In the genomic region with DNA sequence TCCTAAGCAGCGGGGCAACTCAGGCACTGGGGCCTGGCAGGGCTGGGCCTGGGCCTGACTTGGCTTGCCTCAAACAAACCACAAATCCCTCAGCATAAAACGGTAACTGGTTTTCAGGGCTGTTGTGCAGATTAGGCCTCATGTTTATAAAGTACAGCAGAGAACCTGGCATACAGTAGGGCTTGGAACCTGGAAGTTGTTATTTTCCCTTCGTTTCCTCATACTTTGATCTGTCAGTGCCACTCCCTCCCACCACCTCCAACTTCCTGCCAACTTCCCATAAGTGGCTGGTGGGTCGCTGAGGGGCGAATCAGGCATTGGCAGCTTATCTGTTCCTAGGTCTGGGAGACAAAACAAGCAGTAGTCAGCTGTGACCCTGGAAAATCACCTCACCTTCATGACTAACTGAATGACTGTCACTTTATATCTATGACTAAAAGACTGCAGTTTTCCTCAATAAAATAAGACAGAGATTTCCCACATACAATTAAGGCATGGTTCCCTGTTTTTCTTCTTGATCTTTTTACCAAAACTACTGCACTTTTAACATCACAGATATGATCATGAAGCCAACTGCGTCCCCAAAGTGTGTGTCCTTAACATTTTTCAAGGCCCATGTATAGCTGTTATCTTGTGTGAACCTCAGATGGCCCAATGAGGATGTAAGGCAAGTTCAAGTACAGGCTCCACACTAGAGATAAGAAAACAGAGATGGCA, we compare ENCODE assay signal across 7 cellular contexts.
DNase-seq lines count a peak whose midpoint lies in the region; ATAC-seq, FAIRE-seq and TF ChIP-seq lines count a peak whose summit lies in the region.
"Not testable (repeated sequence)": the region's sequence is repeated elsewhere in the genome, so short reads cannot be mapped to it uniquely, and the experiment has no call there.

No MANE protein-coding gene starts in this region.

- dilution Hi-C loops in endothelial cell of umbilical vein (cut with MboI; ENCODE audit: extremely low pct_ligation_motif_present, low sequenced_read_pairs) = not testable (repeated sequence)

- not testable (repeated sequence) for TF ChIP-seq CTCF in Panc1 (IDR thresholded peaks at IDR 0.05); endothelial cell of umbilical vein (IDR thresholded peaks at IDR 0.05; ENCODE audit: extremely low read depth in 1 of 2, insufficient read depth in 1 of 2, low read depth in 1 of 2, low read length in 2 of 2); left lung (IDR thresholded peaks at IDR 0.05); retinal pigment epithelial cell (conservative IDR thresholded peaks at IDR 0.05; ENCODE audit: low read depth, low read length)

- H3K4me1 ChIP-seq in GM23248 (ENCODE audit: insufficient read depth); Panc1 (ENCODE audit: control insufficient read depth, insufficient read depth, low read length); endothelial cell of umbilical vein (ENCODE audit: control insufficient read depth, extremely low read depth, insufficient read depth, low read length); left lung: not testable (repeated sequence)

- H3K9me3 Mint-ChIP-seq in activated CD4-positive, alpha-beta T cell treated with anti-CD3 and anti-CD28 coated beads, Interleukin-2, amount 10 ng/mL, durations not matched to agents 24 days and 14 days; activated naive CD8-positive, alpha-beta T cell treated with anti-CD3 and anti-CD28 coated beads, Interleukin-2, amount 50 U/mL, for 24 hours: not testable (repeated sequence)

- intact Hi-C loops in Panc1 (cut with micrococcal nuclease; ENCODE audit: unreplicated experiment); activated CD4-positive, alpha-beta T cell treated with anti-CD3 and anti-CD28 coated beads, Interleukin-2, amount 10 ng/mL, durations not matched to agents 24 days and 14 days (cut with micrococcal nuclease); endothelial cell of umbilical vein (cut with micrococcal nuclease); left lung (cut with DNase I): not testable (repeated sequence)

- peak; percentile 91 for FAIRE-seq in endothelial cell of umbilical vein (lab: Jason Lieb, UNC)

- H2AFZ ChIP-seq in GM23248 = peak overlapping the region; percentile 49; the same call in 1 of the 2 replicates
- peak overlapping the region; percentile 63 for H2AFZ ChIP-seq in endothelial cell of umbilical vein (ENCODE audit: low read depth, low read length)

- H3K27me3 Mint-ChIP-seq in activated CD4-positive, alpha-beta T cell treated with anti-CD3 and anti-CD28 coated beads, Interleukin-2, amount 10 ng/mL, durations not matched to agents 24 days and 14 days; activated naive CD8-positive, alpha-beta T cell treated with anti-CD3 and anti-CD28 coated beads, Interleukin-2, amount 50 U/mL, for 24 hours: not testable (repeated sequence)

- 30 to 40% methylated on average over 5 to 6 of the region's 6 CpGs for WGBS in GM23248 (ENCODE audit: low coverage in 1 of 2, low lambda C conversion rate in 2 of 2, missing lambda C conversion rate in 2 of 2), 2 experiments

- H3K4me1 Mint-ChIP-seq in activated CD4-positive, alpha-beta T cell treated with anti-CD3 and anti-CD28 coated beads, Interleukin-2, amount 10 ng/mL, durations not matched to agents 24 days and 14 days = not testable (repeated sequence)
- peaks cover 13% of the 10 kb centered on the region for H3K4me1 Mint-ChIP-seq in activated naive CD8-positive, alpha-beta T cell treated with anti-CD3 and anti-CD28 coated beads, Interleukin-2, amount 50 U/mL, for 24 hours

- H3K4me3 ChIP-seq in GM23248; Panc1 (ENCODE audit: low read depth in 2 of 2, low read length in 2 of 2); endothelial cell of umbilical vein (replicated peaks in 1 of 3; ENCODE audit: insufficient read depth in 1 of 3, low read depth in 1 of 3, low read length in 3 of 3); left lung; retinal pigment epithelial cell (ENCODE audit: low read length): not testable (repeated sequence)

- H3K9me1 ChIP-seq in endothelial cell of umbilical vein (replicated peaks; ENCODE audit: control insufficient read depth, extremely low read depth, insufficient read depth, low read length) = not testable (repeated sequence)

- not testable (repeated sequence) for TF ChIP-seq POLR2A in endothelial cell of umbilical vein (IDR thresholded peaks at IDR 0.05; ENCODE audit: low read depth, low read length)

- not testable (repeated sequence) for H4K20me1 ChIP-seq in GM23248 (ENCODE audit: insufficient read depth); endothelial cell of umbilical vein (replicated peaks; ENCODE audit: control insufficient read depth, extremely low read depth, insufficient read depth, low read length)

- in situ Hi-C loops in GM23248 (cut with MboI); Panc1 (cut with HindIII; ENCODE audit: low pct_unique_long_range_greater_than_20kb, low sequenced_read_pairs): not testable (repeated sequence)

- POLR2A ChIA-PET in Panc1 (lab: Charles Lee); endothelial cell of umbilical vein (lab: Charles Lee): not testable (repeated sequence)

- peak; percentile 26; the same call in 1 of the 2 replicates for ATAC-seq in Panc1
- ATAC-seq in activated naive CD8-positive, alpha-beta T cell treated with anti-CD3 and anti-CD28 coated beads, Interleukin-2, amount 50 U/mL, for 24 hours = peak; percentile 51
- ATAC-seq in left lung = peak; percentile 55

- BruUV-seq in Panc1 (replicated peaks; lab: Mats Ljungman, UMichigan); endothelial cell of umbilical vein (replicated peaks; lab: Mats Ljungman, UMichigan): not testable (repeated sequence)

- H3K79me2 ChIP-seq in GM23248 (ENCODE audit: insufficient read depth); endothelial cell of umbilical vein (ENCODE audit: control insufficient read depth, insufficient read depth, low read length): not testable (repeated sequence)

- not testable (repeated sequence) for H3K9me2 ChIP-seq in GM23248 (ENCODE audit: insufficient read depth)

- H3K4me2 ChIP-seq in GM23248 (ENCODE audit: unreplicated experiment) = not testable (repeated sequence)
- peak overlapping the region; percentile 22 for H3K4me2 ChIP-seq in endothelial cell of umbilical vein (ENCODE audit: insufficient read depth, low read length)

- H3F3A ChIP-seq in GM23248 (ENCODE audit: insufficient read depth) = not testable (repeated sequence)

- H3K27ac Mint-ChIP-seq in activated CD4-positive, alpha-beta T cell treated with anti-CD3 and anti-CD28 coated beads, Interleukin-2, amount 10 ng/mL, durations not matched to agents 24 days and 14 days = peak overlapping the region; percentile 32
- H3K27ac Mint-ChIP-seq in activated naive CD8-positive, alpha-beta T cell treated with anti-CD3 and anti-CD28 coated beads, Interleukin-2, amount 50 U/mL, for 24 hours = peak overlapping the region; percentile 75

- CTCF ChIA-PET in Panc1 (lab: Charles Lee) = interaction anchor here (0.6 kb wide), 1 partner anchor 255 kb away, joined by 4 read pairs; no protein-coding TSS in a partner anchor
- CTCF ChIA-PET in endothelial cell of umbilical vein (lab: Charles Lee) = not testable (repeated sequence)

- H3K9me3 ChIP-seq in GM23248 (ENCODE audit: low read depth); Panc1 (ENCODE audit: control insufficient read depth, insufficient read depth, low read depth, low read length); endothelial cell of umbilical vein (replicated peaks; ENCODE audit: control insufficient read depth, insufficient read depth, low read length); left lung: not testable (repeated sequence)

- peak; percentile 10 for DNase-seq in GM23248
- DNase-seq in Panc1 (ENCODE audit: low read depth, low spot score); activated CD4-positive, alpha-beta T cell treated with anti-CD3 and anti-CD28 coated beads, Interleukin-2, amount 10 ng/mL, durations not matched to agents 24 days and 14 days; left lung: not testable (repeated sequence)
- peak; percentile 8 for DNase-seq in activated naive CD8-positive, alpha-beta T cell treated with anti-CD3 and anti-CD28 coated beads, Interleukin-2, amount 50 U/mL, for 24 hours
- peak; percentile 65 for DNase-seq in endothelial cell of umbilical vein (ENCODE audit: low read depth, low spot score)
- peak; percentile 19 for DNase-seq in retinal pigment epithelial cell (ENCODE audit: low read depth)

- H3K4me3 Mint-ChIP-seq in activated CD4-positive, alpha-beta T cell treated with anti-CD3 and anti-CD28 coated beads, Interleukin-2, amount 10 ng/mL, durations not matched to agents 24 days and 14 days; activated naive CD8-positive, alpha-beta T cell treated with anti-CD3 and anti-CD28 coated beads, Interleukin-2, amount 50 U/mL, for 24 hours: not testable (repeated sequence)

- H3K27ac ChIP-seq in GM23248; Panc1 (ENCODE audit: low read length); left lung: not testable (repeated sequence)
- H3K27ac ChIP-seq in endothelial cell of umbilical vein (ENCODE audit: insufficient read depth, low read depth, low read length) = peak overlapping the region; percentile 41

- not testable (repeated sequence) for H3K36me3 Mint-ChIP-seq in activated CD4-positive, alpha-beta T cell treated with anti-CD3 and anti-CD28 coated beads, Interleukin-2, amount 10 ng/mL, durations not matched to agents 24 days and 14 days (ENCODE audit: low read depth); activated naive CD8-positive, alpha-beta T cell treated with anti-CD3 and anti-CD28 coated beads, Interleukin-2, amount 50 U/mL, for 24 hours (ENCODE audit: low read depth)

- H3K36me3 ChIP-seq in GM23248 (ENCODE audit: low read depth); Panc1 (ENCODE audit: control insufficient read depth, insufficient read depth, low read length); endothelial cell of umbilical vein (ENCODE audit: control insufficient read depth in 2 of 2, extremely low read depth in 1 of 2, insufficient read depth in 2 of 2, low read length in 2 of 2); left lung: not testable (repeated sequence)

- not testable (repeated sequence) for H3K27me3 ChIP-seq in GM23248 (replicated peaks; ENCODE audit: insufficient read depth); Panc1 (ENCODE audit: control insufficient read depth, insufficient read depth, low read length); endothelial cell of umbilical vein (ENCODE audit: control insufficient read depth in 2 of 2, insufficient read depth in 2 of 2, low read length in 2 of 2); left lung

- not testable (repeated sequence) for H3K9ac ChIP-seq in GM23248
- H3K9ac ChIP-seq in endothelial cell of umbilical vein (replicated peaks; ENCODE audit: extremely low read depth, insufficient read depth, low read length) = peak overlapping the region; percentile 5
